8 cellular contexts compared by ENCODE assay signal in the genomic region with DNA sequence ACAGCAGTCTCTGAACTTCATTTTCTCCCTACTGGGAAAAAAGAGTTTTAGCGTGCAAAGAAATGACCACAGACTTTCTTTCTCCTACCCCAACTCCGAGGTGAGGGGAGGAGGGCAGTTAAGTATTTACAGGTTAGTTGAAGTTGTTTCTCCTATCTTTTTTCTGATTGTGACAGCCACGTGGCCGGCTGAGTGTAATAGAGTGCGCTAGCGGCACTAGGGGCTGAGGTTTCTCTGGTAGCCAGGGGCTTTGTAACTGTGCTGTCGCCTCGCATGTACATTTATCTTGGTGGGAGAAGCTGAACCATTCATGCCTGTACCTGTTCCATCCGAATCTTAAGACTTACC. TPM values are rescaled to one million over a fixed set of nuclear protein-coding genes. Genes with fewer than 3 reads are reported as not detected.
DNase-seq lines count a peak whose midpoint lies in the region; ATAC-seq and TF ChIP-seq lines count a peak whose summit lies in the region.

No MANE protein-coding gene starts in this region.

- WGBS in mammary epithelial cell (ENCODE audit: low coverage, missing lambda C conversion rate): 1% methylated on average over 9 of the region's 9 CpGs
- WGBS in mesenchymal stem cell: 0% methylated on average over 8 of the region's 9 CpGs
- 0 to 1% (median 1%) methylated on average over 9 of the region's 9 CpGs for WGBS in stomach, 5 donors

- TF ChIP-seq POLR2A in stomach (IDR thresholded peaks at IDR 0.05): no peak

- H3K4me2 ChIP-seq in mammary epithelial cell (ENCODE audit: insufficient read depth, low read depth, low read length) (peak overlapping the region; percentile 70), mesenchymal stem cell (ENCODE audit: low read length, poor library complexity, severe bottlenecking) (peak overlapping the region; percentile 83)

- TF ChIP-seq CTCF in GM12865 (IDR thresholded peaks at IDR 0.05; ENCODE audit: insufficient read depth, low read depth, low read length, missing control alignments) (no peak), mammary epithelial cell (conservative IDR thresholded peaks at IDR 0.05 in 1 of 2, IDR thresholded peaks at IDR 0.05 in 1 of 2; ENCODE audit: extremely low read depth in 1 of 2, insufficient read depth in 1 of 2, low read depth in 1 of 2, low read length in 2 of 2) (no peak), stomach (IDR thresholded peaks at IDR 0.05) (no peak)

- peak overlapping the region in 1 of 2 experiments; percentile 32 for H3K4ac ChIP-seq in mesenchymal stem cell (ENCODE audit: low read depth in 1 of 2, low read length in 2 of 2)

- H3K14ac ChIP-seq in mesenchymal stem cell (ENCODE audit: low read length in 2 of 2): peak overlapping the region in 1 of 2 experiments; percentile 76

- H2BK12ac ChIP-seq in mesenchymal stem cell (ENCODE audit: low read length in 2 of 2): peak overlapping the region in 1 of 2 experiments; percentile 60

- no peaks in the 10 kb centered on the region for H3K27me3 ChIP-seq in mammary epithelial cell (ENCODE audit: insufficient read depth, low read length)
- H3K27me3 ChIP-seq in mesenchymal stem cell (ENCODE audit: control insufficient read depth in 1 of 2, insufficient read depth in 1 of 2, low read length in 2 of 2): no peaks in the 10 kb centered on the region
- H3K27me3 ChIP-seq in stomach: no peaks in the 10 kb centered on the region

- H3K4me1 ChIP-seq in mammary epithelial cell (ENCODE audit: insufficient read depth, low read length) (peaks cover 19% of the 10 kb centered on the region), mesenchymal stem cell (ENCODE audit: control insufficient read depth, insufficient read depth, low read depth, low read length) (no peaks in the 10 kb centered on the region), stomach (peaks cover 11 to 67% (median 29%) of the 10 kb centered on the region in 4 donors)

- H2BK120ac ChIP-seq in mesenchymal stem cell (ENCODE audit: low read depth, low read length): no peak overlapping the region

- H3K27ac Mint-ChIP-seq in T-cell: peak overlapping the region; percentile 87 to 94

- in situ Hi-C loops in mammary epithelial cell (cut with MboI; ENCODE audit: low sequenced_read_pairs in 2 of 2): no loop called here

- peaks cover 3% of the 10 kb centered on the region for H3K79me1 ChIP-seq in mesenchymal stem cell (replicated peaks; ENCODE audit: low read length, poor library complexity, severe bottlenecking)

- no peak overlapping the region for H4K8ac ChIP-seq in mesenchymal stem cell (ENCODE audit: low read length)

- H3K9ac ChIP-seq in mammary epithelial cell (ENCODE audit: insufficient read depth, low read length) (peak overlapping the region; percentile 88), mesenchymal stem cell (ENCODE audit: low read length) (peak overlapping the region; percentile 99)

- DNase-seq in A172 (ENCODE audit: low spot score) (peak; percentile 21), GM12865 (ENCODE audit: low read depth) (peak; percentile 63), T-cell (peak in 11 of 34 experiments; percentile 7 to 34 (median 20)), mammary epithelial cell (peak; percentile 53), mesenchymal stem cell (no peak), stomach (no peak)

- H3K18ac ChIP-seq in mesenchymal stem cell (ENCODE audit: low read depth in 1 of 2, low read length in 2 of 2): peak overlapping the region in 1 of 2 experiments; percentile 71

- H3K27ac ChIP-seq in mammary epithelial cell (ENCODE audit: insufficient read depth, low read depth, low read length) (peak overlapping the region; percentile 92), mesenchymal stem cell (ENCODE audit: low read length, poor library complexity, severe bottlenecking) (peak overlapping the region; percentile 12), stomach (peak overlapping the region in 4 of 5 donors; percentile 98 to 99 (median 98))

- peak overlapping the region; percentile 90 to 96 (median 92) for H3K4me3 Mint-ChIP-seq in T-cell

- H3K79me2 ChIP-seq in mammary epithelial cell (ENCODE audit: insufficient read depth, low read length): peaks cover 62% of the 10 kb centered on the region

- dilution Hi-C loops in mammary epithelial cell (cut with HindIII; ENCODE audit: low sequenced_read_pairs): no loop called here

- no peak overlapping the region for H4K91ac ChIP-seq in mesenchymal stem cell (ENCODE audit: low read length)

- no peaks in the 10 kb centered on the region for H3K27me3 Mint-ChIP-seq in T-cell

- H3K9me3 ChIP-seq in mammary epithelial cell (replicated peaks; ENCODE audit: insufficient read depth, low read length) (peaks cover 3% of the 10 kb centered on the region), mesenchymal stem cell (ENCODE audit: control insufficient read depth, low read length) (no peaks in the 10 kb centered on the region), stomach (no peaks in the 10 kb centered on the region)

- peaks cover 49 to 55% (median 49%) of the 10 kb centered on the region in 3 donors for H3K4me1 Mint-ChIP-seq in T-cell

- intact Hi-C loops in mammary epithelial cell (cut with micrococcal nuclease): no loop called here
- intact Hi-C loops in stomach (cut with DNase I; ENCODE audit: low total_unique reads): no loop called here

- H3K36me3 ChIP-seq in mammary epithelial cell (ENCODE audit: insufficient read depth, low read length): no peaks in the 10 kb centered on the region
- H3K36me3 ChIP-seq in mesenchymal stem cell (ENCODE audit: control insufficient read depth in 1 of 2, insufficient read depth in 2 of 2, low read depth in 1 of 2, low read length in 2 of 2): no peaks in the 10 kb centered on the region
- no peaks in the 10 kb centered on the region for H3K36me3 ChIP-seq in stomach

- TF ChIP-seq EP300 in stomach (IDR thresholded peaks at IDR 0.05): no peak

- no peaks in the 10 kb centered on the region for H4K20me1 ChIP-seq in mammary epithelial cell (ENCODE audit: insufficient read depth, low read length)

- no peak overlapping the region for H2AK5ac ChIP-seq in mesenchymal stem cell (ENCODE audit: low read length, severe bottlenecking)

- H3K36me3 Mint-ChIP-seq in T-cell: peaks cover 5% of the 10 kb centered on the region

- H3K4me3 ChIP-seq in GM12865 (ENCODE audit: low read depth, low read length) (peak overlapping the region; percentile 80), mammary epithelial cell (replicated peaks in 1 of 3; ENCODE audit: insufficient read depth in 1 of 3, low read depth in 2 of 3, low read length in 3 of 3) (peak overlapping the region; percentile 63 to 86 (median 86)), mesenchymal stem cell (ENCODE audit: insufficient read depth in 1 of 2, low read depth in 1 of 2, low read length in 2 of 2) (peak overlapping the region; percentile 79 to 90), stomach (peak overlapping the region; percentile 82 to 92 (median 88))

- CTCF ChIA-PET in T-cell (lab: Charles Lee): no interaction called here
- CTCF ChIA-PET in mammary epithelial cell (lab: Charles Lee; ENCODE audit: low non-redundant PET): no interaction called here

- no TSS peak for BruUV-seq in mammary epithelial cell (replicated peaks; lab: Mats Ljungman, UMichigan)

- no peak overlapping the region for H2BK5ac ChIP-seq in mesenchymal stem cell (ENCODE audit: low read depth, low read length, poor library complexity, severe bottlenecking)

- POLR2A ChIA-PET in T-cell (lab: Charles Lee): interaction anchor here in 1 of 2 donors (0.7 kb wide), 1 partner anchor 272 kb away, joined by 4 read pairs; no protein-coding TSS in a partner anchor

- no peak overlapping the region for H2BK15ac ChIP-seq in mesenchymal stem cell (ENCODE audit: low read depth, poor library complexity, severe bottlenecking)

- H3K23ac ChIP-seq in mesenchymal stem cell (ENCODE audit: low read length in 2 of 2): peak overlapping the region in 1 of 2 experiments; percentile 12

- peaks cover 0 to 3% (median under 1%) of the 10 kb centered on the region in 3 donors for H3K9me3 Mint-ChIP-seq in T-cell

- H2AFZ ChIP-seq in mammary epithelial cell (ENCODE audit: low read depth, low read length) (peak overlapping the region; percentile 72), mesenchymal stem cell (ENCODE audit: low read depth, low read length) (no peak overlapping the region)

- ATAC-seq in HG03565 (IDR thresholded peaks at IDR 0.05; ENCODE audit: unreplicated experiment) (peak; percentile 8), T-cell (replicated peaks in 1 of 4) (no peak), HG02623 (IDR thresholded peaks at IDR 0.05; ENCODE audit: unreplicated experiment) (no peak)

RNA-seq across cellular contexts. Expression of a gene that starts 1.3 kb away (rescaled TPM):
- 28.0 and 38.2 TPM in 2 replicates for total RNA-seq in A172 (2014; rRNA removed; shearing (Covaris generic))
- total RNA-seq in T-cell (10 to 100 TPM; 43.4 to 54.8 (median 49.7) TPM), mammary epithelial cell (10 to 100 TPM; 33.4 to 43.3 TPM), stomach (10 to 100 TPM in 4 of 5 donors, 1 to 10 TPM in 1; 9.0 to 71.2 (median 14.7) TPM)
- polyA plus RNA-seq in mammary epithelial cell (13.6 TPM), stomach (1 to 10 TPM; 2.6 to 4.9 (median 2.9) TPM)
- 57.5 TPM for polyA minus RNA-seq in mammary epithelial cell
- 9.7 TPM for polyA plus RNA-seq in mesenchymal stem cell (2013, experiment 1 of 2)
- 9.7 TPM for polyA plus RNA-seq in mesenchymal stem cell (2013, experiment 2 of 2)

Comparison
In these comparisons a context has a peak if more than half of its experiments do, and no peak if none do; other contexts are left out.
1. DNase-seq: peak in A172 (single experiment), GM12865 (single experiment) and mammary epithelial cell (single experiment); none in mesenchymal stem cell (single experiment) and stomach (single experiment).
2. H3K27ac ChIP-seq: peak in every context shown above with its lines; median percentile 98 in stomach; 92 in mammary epithelial cell; 12 in mesenchymal stem cell.
3. Peak in every context shown above with its lines, with median percentiles within 50 percentile points of each other: H3K4me3 ChIP-seq.